9 cellular contexts compared by ENCODE assay signal in the genomic region with DNA sequence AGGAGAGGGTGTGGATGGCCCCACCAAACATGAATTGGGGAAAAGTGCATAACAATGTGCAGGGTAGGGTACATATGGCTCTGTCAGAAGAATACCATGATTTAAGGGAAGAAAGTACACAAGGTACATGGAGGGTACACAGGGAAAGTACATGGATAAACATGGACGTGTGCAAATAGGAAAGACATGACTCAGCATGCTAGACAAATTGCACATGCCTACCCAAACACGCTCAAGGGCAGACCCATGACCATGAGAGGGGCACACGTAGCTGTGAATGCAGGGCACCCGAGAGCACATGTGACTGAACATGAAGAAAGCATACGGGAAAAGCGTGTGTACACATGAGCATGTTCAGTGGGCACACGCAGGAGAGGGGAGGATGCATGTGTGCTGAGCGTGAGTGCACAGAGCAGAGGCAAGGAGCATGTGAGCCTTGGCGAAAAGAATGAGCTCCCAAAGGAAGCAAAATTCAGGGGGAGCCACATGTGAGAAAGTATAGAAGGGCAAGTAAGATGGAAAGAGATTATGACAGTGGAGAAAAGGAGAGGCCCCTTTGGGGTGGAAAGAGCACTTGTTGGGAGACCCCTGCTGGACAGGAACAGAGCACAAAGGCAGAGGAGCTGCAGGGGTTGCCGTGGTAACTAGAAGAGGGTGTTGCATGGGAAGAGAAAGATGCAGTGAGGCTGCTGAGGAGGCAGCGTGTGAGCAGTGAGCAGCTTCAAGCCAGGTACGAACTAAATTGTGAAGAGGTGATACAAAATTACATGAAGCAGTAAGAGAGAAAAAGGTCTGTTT. TPM values are rescaled to one million over a fixed set of nuclear protein-coding genes. Genes with fewer than 3 reads are reported as not detected.
A peak's percentile ranks its signal among the peaks of the same experiment; 100 is the strongest.
DNase-seq lines count a peak whose midpoint lies in the region; ATAC-seq and TF ChIP-seq lines count a peak whose summit lies in the region.
"Had no signal": no experiment of that assay in that cellular context is flagged by ENCODE, and none has a peak within 500 bp of the region (broad histone marks: within the 10 kb centered on the region; RNA-seq: fewer than 3 reads in every experiment).

No MANE protein-coding gene starts in this region.

- H3K4me1 ChIP-seq in suprapubic skin: no peaks in the 10 kb centered on the region

- no peak for TF ChIP-seq POLR2A in suprapubic skin (IDR thresholded peaks at IDR 0.05)

- H3K9me3 ChIP-seq in suprapubic skin: no peaks in the 10 kb centered on the region

- H3K36me3 ChIP-seq in suprapubic skin: peaks cover 49% of the 10 kb centered on the region

- no peak for TF ChIP-seq EP300 in suprapubic skin (IDR thresholded peaks at IDR 0.05)

- no peak for TF ChIP-seq CTCF in suprapubic skin (IDR thresholded peaks at IDR 0.05)

- H3K27me3 ChIP-seq in suprapubic skin: no peaks in the 10 kb centered on the region

- DNase-seq in DMS79 treated with DMSO at 0.1 percent for 48 hours (lab: John Stamatoyannopoulos, UW) (peak; percentile 76), HCEC 1CT (peak; percentile 33), iPS-NIHi11 (ENCODE audit: low spot score) (peak; percentile 91), suprapubic skin (ENCODE audit: low spot score in 2 of 2) (no peak)
- DNase-seq in activated CD4-positive, alpha-beta T cell treated with anti-CD3 and anti-CD28 coated beads, Interleukin-2, amount 50 U/mL, for 1 hour: no peak

- no peak overlapping the region for H3K27ac ChIP-seq in suprapubic skin

- WGBS in suprapubic skin: 86% methylated on average over 12 of the region's 12 CpGs

- H3K4me3 ChIP-seq in suprapubic skin: no peak overlapping the region

- peak; percentile 63 for ATAC-seq in SK-N-SH treated with all-trans-retinoic acid at 6 μM for 48 hours
- no peak for ATAC-seq in HG03432 (IDR thresholded peaks at IDR 0.05; ENCODE audit: unreplicated experiment)
- no peak for ATAC-seq in GM19452 (IDR thresholded peaks at IDR 0.05; ENCODE audit: unreplicated experiment)

TF ChIP-seq in SK-N-SH treated with all-trans-retinoic acid at 6 μM for 48 hours, 23 proteins besides CTCF, POLR2A, EP300 and RAD21:
- TF ChIP-seq BACH2 (CRISPR knock-in tag; IDR thresholded peaks at IDR 0.05; ENCODE audit: borderline replicate concordance): no peak
- TF ChIP-seq CSRNP3 (CRISPR knock-in tag; IDR thresholded peaks at IDR 0.05): no peak
- TF ChIP-seq ZNF565 (CRISPR knock-in tag; conservative IDR thresholded peaks at IDR 0.05; ENCODE audit: low read depth): no peak
- TF ChIP-seq PPARA (CRISPR knock-in tag; IDR thresholded peaks at IDR 0.05; ENCODE audit: borderline replicate concordance): no peak
- TF ChIP-seq ZNF8 (CRISPR knock-in tag; IDR thresholded peaks at IDR 0.05): no peak
- TF ChIP-seq, protein P1, sequence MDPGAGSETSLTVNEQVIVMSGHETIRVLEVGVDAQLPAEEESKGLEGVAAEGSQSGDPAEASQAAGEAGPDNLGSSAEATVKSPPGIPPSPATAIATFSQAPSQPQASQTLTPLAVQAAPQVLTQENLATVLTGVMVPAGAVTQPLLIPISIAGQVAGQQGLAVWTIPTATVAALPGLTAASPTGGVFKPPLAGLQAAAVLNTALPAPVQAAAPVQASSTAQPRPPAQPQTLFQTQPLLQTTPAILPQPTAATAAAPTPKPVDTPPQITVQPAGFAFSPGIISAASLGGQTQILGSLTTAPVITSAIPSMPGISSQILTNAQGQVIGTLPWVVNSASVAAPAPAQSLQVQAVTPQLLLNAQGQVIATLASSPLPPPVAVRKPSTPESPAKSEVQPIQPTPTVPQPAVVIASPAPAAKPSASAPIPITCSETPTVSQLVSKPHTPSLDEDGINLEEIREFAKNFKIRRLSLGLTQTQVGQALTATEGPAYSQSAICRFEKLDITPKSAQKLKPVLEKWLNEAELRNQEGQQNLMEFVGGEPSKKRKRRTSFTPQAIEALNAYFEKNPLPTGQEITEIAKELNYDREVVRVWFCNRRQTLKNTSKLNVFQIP (CRISPR knock-in tag; IDR thresholded peaks at IDR 0.05; ENCODE audit: borderline replicate concordance, low read depth): no peak
- TF ChIP-seq, protein P2, sequence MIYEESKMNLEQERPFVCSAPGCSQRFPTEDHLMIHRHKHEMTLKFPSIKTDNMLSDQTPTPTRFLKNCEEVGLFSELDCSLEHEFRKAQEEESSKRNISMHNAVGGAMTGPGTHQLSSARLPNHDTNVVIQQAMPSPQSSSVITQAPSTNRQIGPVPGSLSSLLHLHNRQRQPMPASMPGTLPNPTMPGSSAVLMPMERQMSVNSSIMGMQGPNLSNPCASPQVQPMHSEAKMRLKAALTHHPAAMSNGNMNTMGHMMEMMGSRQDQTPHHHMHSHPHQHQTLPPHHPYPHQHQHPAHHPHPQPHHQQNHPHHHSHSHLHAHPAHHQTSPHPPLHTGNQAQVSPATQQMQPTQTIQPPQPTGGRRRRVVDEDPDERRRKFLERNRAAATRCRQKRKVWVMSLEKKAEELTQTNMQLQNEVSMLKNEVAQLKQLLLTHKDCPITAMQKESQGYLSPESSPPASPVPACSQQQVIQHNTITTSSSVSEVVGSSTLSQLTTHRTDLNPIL (CRISPR knock-in tag; IDR thresholded peaks at IDR 0.05; ENCODE audit: low read depth): no peak
- no peak for TF ChIP-seq RARB (CRISPR knock-in tag; IDR thresholded peaks at IDR 0.05)
- TF ChIP-seq CSDC2 (CRISPR knock-in tag; IDR thresholded peaks at IDR 0.05): no peak
- TF ChIP-seq SNAI2 (CRISPR knock-in tag; IDR thresholded peaks at IDR 0.05): no peak
- no peak for TF ChIP-seq OSR1 (CRISPR knock-in tag; IDR thresholded peaks at IDR 0.05)
- no peak for TF ChIP-seq TOX (CRISPR knock-in tag; IDR thresholded peaks at IDR 0.05; ENCODE audit: borderline replicate concordance)
- TF ChIP-seq TSHZ2 (CRISPR knock-in tag; IDR thresholded peaks at IDR 0.05): no peak
- no peak for TF ChIP-seq ZC3H10 (CRISPR knock-in tag; IDR thresholded peaks at IDR 0.05)

RNA-seq across cellular contexts. Expression of gene OR2H2, which starts 17.8 kb away (rescaled TPM):
- total RNA-seq in suprapubic skin: not detected
- total RNA-seq: renal cortical epithelial cell had no signal

RNA-seq across cellular contexts. Expression of gene GABBR1, which starts 30.2 kb away (rescaled TPM):
- total RNA-seq in suprapubic skin: 10 to 100 TPM; 16.4 to 78.1 (median 31.1) TPM

RNA-seq across cellular contexts. Expression of gene UBD, which starts 43.2 kb away (rescaled TPM):
- not detected for total RNA-seq in suprapubic skin

RNA-seq across cellular contexts. Expression of gene MOG, which starts 54.1 kb away (rescaled TPM):
- not detected for total RNA-seq in suprapubic skin
- total RNA-seq: renal cortical epithelial cell had no signal

Comparison
In these comparisons a context has a peak if more than half of its experiments do, and no peak if none do; other contexts are left out.
1. DNase-seq: peak in DMS79 treated with DMSO at 0.1 percent for 48 hours (single experiment), HCEC 1CT (single experiment) and iPS-NIHi11 (single experiment); none in suprapubic skin (0 of 2) and activated CD4-positive, alpha-beta T cell treated with anti-CD3 and anti-CD28 coated beads, Interleukin-2, amount 50 U/mL, for 1 hour (single experiment).